1 cellular context compared by ENCODE assay signal in the genomic region with DNA sequence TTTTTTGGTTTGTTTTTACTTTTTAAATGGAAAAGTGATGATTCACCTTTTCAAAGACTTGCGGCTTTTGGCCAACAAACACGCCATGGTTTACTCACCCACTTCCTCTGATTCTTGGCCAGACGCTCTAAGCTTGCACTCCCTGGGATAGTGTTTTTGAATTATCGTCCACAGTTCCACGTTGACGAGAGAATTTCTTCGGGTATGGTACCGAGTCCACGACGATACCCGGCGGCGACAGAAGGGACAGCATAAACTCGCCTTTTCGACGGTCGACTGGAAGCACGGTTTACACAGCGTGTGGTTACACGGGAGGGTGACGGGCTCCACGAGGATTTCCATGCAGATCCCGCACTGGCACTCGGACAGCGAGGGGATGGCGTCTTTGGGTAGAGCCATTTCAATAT.
A peak's percentile ranks its signal among the peaks of the same experiment; 100 is the strongest.
TF ChIP-seq lines count a peak whose summit lies in the region.

No MANE protein-coding gene starts in this region.

TF ChIP-seq in HepG2, 621 proteins besides CTCF, POLR2A, EP300 and RAD21 (continued from another document):
- peak; percentile 46; the same call in 1 of the 2 replicates for TF ChIP-seq FOSL2 (CRISPR knock-in tag; IDR thresholded peaks at IDR 0.05)
- no peak for TF ChIP-seq ZIK1 (CRISPR knock-in tag; IDR thresholded peaks at IDR 0.05; ENCODE audit: borderline replicate concordance, low read depth)
- TF ChIP-seq TBP (CRISPR knock-in tag; IDR thresholded peaks at IDR 0.05), result no peak
- TF ChIP-seq ZNF224 (CRISPR knock-in tag; IDR thresholded peaks at IDR 0.05), result peak; percentile 68; the same call in 1 of the 2 replicates
- no peak for TF ChIP-seq BRCA1 (CRISPR knock-in tag; IDR thresholded peaks at IDR 0.05)
- TF ChIP-seq IRX3 (CRISPR knock-in tag; IDR thresholded peaks at IDR 0.05; ENCODE audit: borderline replicate concordance, low read depth), result no peak
- TF ChIP-seq, protein P1, sequence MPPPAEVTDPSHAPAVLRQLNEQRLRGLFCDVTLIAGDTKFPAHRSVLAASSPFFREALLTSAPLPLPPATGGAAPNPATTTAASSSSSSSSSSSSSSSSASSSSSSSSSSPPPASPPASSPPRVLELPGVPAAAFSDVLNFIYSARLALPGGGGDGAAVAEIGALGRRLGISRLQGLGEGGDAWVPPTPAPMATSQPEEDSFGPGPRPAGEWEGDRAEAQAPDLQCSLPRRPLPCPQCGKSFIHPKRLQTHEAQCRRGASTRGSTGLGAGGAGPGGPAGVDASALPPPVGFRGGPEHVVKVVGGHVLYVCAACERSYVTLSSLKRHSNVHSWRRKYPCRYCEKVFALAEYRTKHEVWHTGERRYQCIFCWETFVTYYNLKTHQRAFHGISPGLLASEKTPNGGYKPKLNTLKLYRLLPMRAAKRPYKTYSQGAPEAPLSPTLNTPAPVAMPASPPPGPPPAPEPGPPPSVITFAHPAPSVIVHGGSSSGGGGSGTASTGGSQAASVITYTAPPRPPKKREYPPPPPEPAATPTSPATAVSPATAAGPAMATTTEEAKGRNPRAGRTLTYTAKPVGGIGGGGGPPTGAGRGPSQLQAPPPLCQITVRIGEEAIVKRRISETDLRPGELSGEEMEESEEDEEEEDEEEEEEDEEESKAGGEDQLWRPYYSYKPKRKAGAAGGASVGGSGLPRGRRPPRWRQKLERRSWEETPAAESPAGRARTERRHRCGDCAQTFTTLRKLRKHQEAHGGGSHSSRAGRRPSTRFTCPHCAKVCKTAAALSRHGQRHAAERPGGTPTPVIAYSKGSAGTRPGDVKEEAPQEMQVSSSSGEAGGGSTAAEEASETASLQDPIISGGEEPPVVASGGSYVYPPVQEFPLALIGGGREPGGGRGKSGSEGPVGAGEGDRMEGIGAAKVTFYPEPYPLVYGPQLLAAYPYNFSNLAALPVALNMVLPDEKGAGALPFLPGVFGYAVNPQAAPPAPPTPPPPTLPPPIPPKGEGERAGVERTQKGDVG (CRISPR knock-in tag; IDR thresholded peaks at IDR 0.05; ENCODE audit: borderline replicate concordance), result no peak
- TF ChIP-seq NFIC (IDR thresholded peaks at IDR 0.05; ENCODE audit: low read length), result 0 out of 2 replicates have a peak, but pooled peaks have one; percentile 5
- TF ChIP-seq ZNF160 (CRISPR knock-in tag; IDR thresholded peaks at IDR 0.05), result no peak
- no peak for TF ChIP-seq ZNF143 (CRISPR knock-in tag; IDR thresholded peaks at IDR 0.05)
- no peak for TF ChIP-seq ZNF282 (IDR thresholded peaks at IDR 0.05; ENCODE audit: partially characterized antibody)
- no peak for TF ChIP-seq MAF1 (CRISPR knock-in tag; IDR thresholded peaks at IDR 0.05; ENCODE audit: borderline replicate concordance)
- no peak for TF ChIP-seq KDM4B (CRISPR knock-in tag; IDR thresholded peaks at IDR 0.05)
- TF ChIP-seq NR2F2 (IDR thresholded peaks at IDR 0.05; ENCODE audit: borderline replicate concordance, low read depth), result no peak
- TF ChIP-seq, protein P2, sequence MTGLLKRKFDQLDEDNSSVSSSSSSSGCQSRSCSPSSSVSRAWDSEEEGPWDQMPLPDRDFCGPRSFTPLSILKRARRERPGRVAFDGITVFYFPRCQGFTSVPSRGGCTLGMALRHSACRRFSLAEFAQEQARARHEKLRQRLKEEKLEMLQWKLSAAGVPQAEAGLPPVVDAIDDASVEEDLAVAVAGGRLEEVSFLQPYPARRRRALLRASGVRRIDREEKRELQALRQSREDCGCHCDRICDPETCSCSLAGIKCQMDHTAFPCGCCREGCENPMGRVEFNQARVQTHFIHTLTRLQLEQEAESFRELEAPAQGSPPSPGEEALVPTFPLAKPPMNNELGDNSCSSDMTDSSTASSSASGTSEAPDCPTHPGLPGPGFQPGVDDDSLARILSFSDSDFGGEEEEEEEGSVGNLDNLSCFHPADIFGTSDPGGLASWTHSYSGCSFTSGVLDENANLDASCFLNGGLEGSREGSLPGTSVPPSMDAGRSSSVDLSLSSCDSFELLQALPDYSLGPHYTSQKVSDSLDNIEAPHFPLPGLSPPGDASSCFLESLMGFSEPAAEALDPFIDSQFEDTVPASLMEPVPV (CRISPR knock-in tag; IDR thresholded peaks at IDR 0.05), result no peak
- TF ChIP-seq, protein P3, sequence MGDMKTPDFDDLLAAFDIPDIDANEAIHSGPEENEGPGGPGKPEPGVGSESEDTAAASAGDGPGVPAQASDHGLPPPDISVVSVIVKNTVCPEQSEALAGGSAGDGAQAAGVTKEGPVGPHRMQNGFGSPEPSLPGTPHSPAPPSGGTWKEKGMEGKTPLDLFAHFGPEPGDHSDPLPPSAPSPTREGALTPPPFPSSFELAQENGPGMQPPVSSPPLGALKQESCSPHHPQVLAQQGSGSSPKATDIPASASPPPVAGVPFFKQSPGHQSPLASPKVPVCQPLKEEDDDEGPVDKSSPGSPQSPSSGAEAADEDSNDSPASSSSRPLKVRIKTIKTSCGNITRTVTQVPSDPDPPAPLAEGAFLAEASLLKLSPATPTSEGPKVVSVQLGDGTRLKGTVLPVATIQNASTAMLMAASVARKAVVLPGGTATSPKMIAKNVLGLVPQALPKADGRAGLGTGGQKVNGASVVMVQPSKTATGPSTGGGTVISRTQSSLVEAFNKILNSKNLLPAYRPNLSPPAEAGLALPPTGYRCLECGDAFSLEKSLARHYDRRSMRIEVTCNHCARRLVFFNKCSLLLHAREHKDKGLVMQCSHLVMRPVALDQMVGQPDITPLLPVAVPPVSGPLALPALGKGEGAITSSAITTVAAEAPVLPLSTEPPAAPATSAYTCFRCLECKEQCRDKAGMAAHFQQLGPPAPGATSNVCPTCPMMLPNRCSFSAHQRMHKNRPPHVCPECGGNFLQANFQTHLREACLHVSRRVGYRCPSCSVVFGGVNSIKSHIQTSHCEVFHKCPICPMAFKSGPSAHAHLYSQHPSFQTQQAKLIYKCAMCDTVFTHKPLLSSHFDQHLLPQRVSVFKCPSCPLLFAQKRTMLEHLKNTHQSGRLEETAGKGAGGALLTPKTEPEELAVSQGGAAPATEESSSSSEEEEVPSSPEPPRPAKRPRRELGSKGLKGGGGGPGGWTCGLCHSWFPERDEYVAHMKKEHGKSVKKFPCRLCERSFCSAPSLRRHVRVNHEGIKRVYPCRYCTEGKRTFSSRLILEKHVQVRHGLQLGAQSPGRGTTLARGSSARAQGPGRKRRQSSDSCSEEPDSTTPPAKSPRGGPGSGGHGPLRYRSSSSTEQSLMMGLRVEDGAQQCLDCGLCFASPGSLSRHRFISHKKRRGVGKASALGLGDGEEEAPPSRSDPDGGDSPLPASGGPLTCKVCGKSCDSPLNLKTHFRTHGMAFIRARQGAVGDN (CRISPR knock-in tag; IDR thresholded peaks at IDR 0.05), result no peak
- TF ChIP-seq, protein P4, sequence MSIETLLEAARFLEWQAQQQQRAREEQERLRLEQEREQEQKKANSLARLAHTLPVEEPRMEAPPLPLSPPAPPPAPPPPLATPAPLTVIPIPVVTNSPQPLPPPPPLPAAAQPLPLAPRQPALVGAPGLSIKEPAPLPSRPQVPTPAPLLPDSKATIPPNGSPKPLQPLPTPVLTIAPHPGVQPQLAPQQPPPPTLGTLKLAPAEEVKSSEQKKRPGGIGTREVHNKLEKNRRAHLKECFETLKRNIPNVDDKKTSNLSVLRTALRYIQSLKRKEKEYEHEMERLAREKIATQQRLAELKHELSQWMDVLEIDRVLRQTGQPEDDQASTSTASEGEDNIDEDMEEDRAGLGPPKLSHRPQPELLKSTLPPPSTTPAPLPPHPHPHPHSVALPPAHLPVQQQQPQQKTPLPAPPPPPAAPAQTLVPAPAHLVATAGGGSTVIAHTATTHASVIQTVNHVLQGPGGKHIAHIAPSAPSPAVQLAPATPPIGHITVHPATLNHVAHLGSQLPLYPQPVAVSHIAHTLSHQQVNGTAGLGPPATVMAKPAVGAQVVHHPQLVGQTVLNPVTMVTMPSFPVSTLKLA (IDR thresholded peaks at IDR 0.05), result no peak
- no peak for TF ChIP-seq ATF7-NPFF (CRISPR knock-in tag; IDR thresholded peaks at IDR 0.05; ENCODE audit: low read depth)
- no peak for TF ChIP-seq ATF1 (CRISPR knock-in tag; IDR thresholded peaks at IDR 0.05)
- TF ChIP-seq NFE2 (CRISPR knock-in tag; IDR thresholded peaks at IDR 0.05), result no peak
- TF ChIP-seq ZNF276 (CRISPR knock-in tag; IDR thresholded peaks at IDR 0.05; ENCODE audit: low read depth), result 0 out of 2 replicates have a peak, but pooled peaks have one; percentile 9
- no peak for TF ChIP-seq ZNF597 (CRISPR knock-in tag; IDR thresholded peaks at IDR 0.05)
- no peak for TF ChIP-seq ZNF720 (CRISPR knock-in tag; IDR thresholded peaks at IDR 0.05)
- no peak for TF ChIP-seq ZSCAN21 (CRISPR knock-in tag; IDR thresholded peaks at IDR 0.05; ENCODE audit: borderline replicate concordance)
- no peak for TF ChIP-seq RAD51 (IDR thresholded peaks at IDR 0.05; ENCODE audit: borderline replicate concordance)
- TF ChIP-seq PHF21A (CRISPR knock-in tag; IDR thresholded peaks at IDR 0.05), result no peak
- no peak for TF ChIP-seq ETV6 (CRISPR knock-in tag; conservative IDR thresholded peaks at IDR 0.05)
- no peak for TF ChIP-seq TP53 (CRISPR knock-in tag; conservative IDR thresholded peaks at IDR 0.05)
- 0 out of 2 replicates have a peak, but pooled peaks have one; percentile 18 for TF ChIP-seq NFAT5 (CRISPR knock-in tag; IDR thresholded peaks at IDR 0.05)
- no peak for TF ChIP-seq REXO4 (CRISPR knock-in tag; IDR thresholded peaks at IDR 0.05; ENCODE audit: borderline replicate concordance)
- no peak for TF ChIP-seq DNMT3B (CRISPR knock-in tag; conservative IDR thresholded peaks at IDR 0.05)
- TF ChIP-seq E2F2 (CRISPR knock-in tag; IDR thresholded peaks at IDR 0.05; ENCODE audit: borderline replicate concordance), result no peak
- no peak for TF ChIP-seq CREM (IDR thresholded peaks at IDR 0.05)
- no peak for TF ChIP-seq CREM (CRISPR knock-in tag; IDR thresholded peaks at IDR 0.05)
- TF ChIP-seq DPF2 (CRISPR knock-in tag; IDR thresholded peaks at IDR 0.05; ENCODE audit: borderline replicate concordance, low read depth), result no peak
- no peak for TF ChIP-seq TFDP2 (CRISPR knock-in tag; IDR thresholded peaks at IDR 0.05)
